19 cellular contexts compared by ENCODE assay signal in genomic region chr10:69239816-69240434, GRCh38. TPM values are rescaled to one million over a fixed set of nuclear protein-coding genes. Genes with fewer than 3 reads are reported as not detected.
DNase-seq lines count a peak whose midpoint lies in the region; ATAC-seq and TF ChIP-seq lines count a peak whose summit lies in the region.
"Had no signal": no experiment of that assay in that cellular context is flagged by ENCODE, and none has a peak within 500 bp of the region (broad histone marks: within the 10 kb centered on the region; RNA-seq: fewer than 3 reads in every experiment).

No MANE protein-coding gene starts in this region.

- H3K27me3 ChIP-seq in right cardiac atrium (ENCODE audit: control insufficient read depth, insufficient read depth) (no peaks in the 10 kb centered on the region), fibroblast of lung (ENCODE audit: control insufficient read depth, insufficient read depth, low read length) (no peaks in the 10 kb centered on the region), aorta (ENCODE audit: control insufficient read depth in 1 of 2, insufficient read depth in 2 of 2, low read length in 1 of 2) (no peaks in the 10 kb centered on the region), trophoblast cell (ENCODE audit: insufficient read depth, low read length) (no peaks in the 10 kb centered on the region)
- H3K27me3 ChIP-seq: gastroesophageal sphincter, right atrium auricular region had no signal

- H3K27ac ChIP-seq in right cardiac atrium (ENCODE audit: low read length) (no peak overlapping the region), fibroblast of lung (ENCODE audit: insufficient read depth, low read length) (no peak overlapping the region), aorta (ENCODE audit: low read depth in 1 of 2, low read length in 2 of 2) (no peak overlapping the region), trophoblast cell (ENCODE audit: low read depth, low read length) (no peak overlapping the region)
- H3K27ac ChIP-seq: right atrium auricular region had no signal

- H3K4ac ChIP-seq in trophoblast cell (ENCODE audit: low read depth, low read length) = no peak overlapping the region

- TF ChIP-seq CTCF in fibroblast of lung (conservative IDR thresholded peaks at IDR 0.05 in 1 of 2, IDR thresholded peaks at IDR 0.05 in 1 of 2; ENCODE audit: low read depth in 1 of 2, low read length in 2 of 2) = no peak

- H3K18ac ChIP-seq in trophoblast cell (ENCODE audit: low read length) = no peak overlapping the region

- intact Hi-C loops in right cardiac atrium (cut with DNase I) (loop anchor here (2.0 to 10.0 kb wide), 4 partner anchors 152 to 265 kb away; no protein-coding TSS in a partner anchor), cardiac septum (cut with DNase I) (loop anchor here (10.0 kb wide), 1 partner anchor 265 kb away; no protein-coding TSS in a partner anchor), aorta (cut with DNase I) (loop anchor here (2.0 to 5.0 kb wide), 5 partner anchors 77 to 267 kb away; no protein-coding TSS in a partner anchor)

- no peak overlapping the region for H2AFZ ChIP-seq in fibroblast of lung (ENCODE audit: low read length)
- H2AFZ ChIP-seq in trophoblast cell (ENCODE audit: insufficient read depth, low read length, poor library complexity) = no peak overlapping the region

- H3K36me3 ChIP-seq in fibroblast of lung (ENCODE audit: control insufficient read depth, insufficient read depth, low read length) (no peaks in the 10 kb centered on the region), aorta (ENCODE audit: control insufficient read depth in 1 of 2, insufficient read depth in 2 of 2, low read length in 1 of 2) (no peaks in the 10 kb centered on the region), trophoblast cell (ENCODE audit: control insufficient read depth in 1 of 2, insufficient read depth in 2 of 2, low read length in 2 of 2) (no peaks in the 10 kb centered on the region)
- H3K36me3 ChIP-seq: gastroesophageal sphincter, right atrium auricular region had no signal

- H3K9ac ChIP-seq in fibroblast of lung (ENCODE audit: insufficient read depth, low read length) = no peak overlapping the region
- no peak overlapping the region for H3K9ac ChIP-seq in trophoblast cell (ENCODE audit: low read length)

- H4K8ac ChIP-seq in trophoblast cell (ENCODE audit: low read depth, low read length) = no peak overlapping the region

- H3K9me3 ChIP-seq in right cardiac atrium (ENCODE audit: control insufficient read depth, low read length) = no peaks in the 10 kb centered on the region
- H3K9me3 ChIP-seq in fibroblast of lung (ENCODE audit: control insufficient read depth, insufficient read depth, low read depth, low read length) = no peaks in the 10 kb centered on the region
- H3K9me3 ChIP-seq in aorta (ENCODE audit: control insufficient read depth, low read length) = no peaks in the 10 kb centered on the region
- H3K9me3 ChIP-seq in trophoblast cell (ENCODE audit: insufficient read depth, low read depth, low read length) = no peaks in the 10 kb centered on the region
- H3K9me3 ChIP-seq: gastroesophageal sphincter, right atrium auricular region had no signal

- WGBS in right cardiac atrium = 67% methylated on average over 6 of the region's 6 CpGs
- WGBS in aorta, 2 donors = 47% methylated on average over 6 of the region's 6 CpGs
- no CpG with 5 or more reads among the region's 6 CpGs for WGBS in trophoblast cell (ENCODE audit: extremely low coverage, insufficient coverage, insufficient read length)

- no peak overlapping the region for H2BK12ac ChIP-seq in trophoblast cell (ENCODE audit: low read length)

- no peak overlapping the region for H2BK120ac ChIP-seq in trophoblast cell (ENCODE audit: insufficient read depth, low read length, poor library complexity)

- H3K4me2 ChIP-seq in fibroblast of lung (ENCODE audit: extremely low read depth, insufficient read depth, low read length) = no peak overlapping the region
- no peak overlapping the region for H3K4me2 ChIP-seq in trophoblast cell (ENCODE audit: low read length)

- H2AK5ac ChIP-seq in trophoblast cell (ENCODE audit: low read length) = no peak overlapping the region

- no peaks in the 10 kb centered on the region for H4K20me1 ChIP-seq in fibroblast of lung (ENCODE audit: control insufficient read depth, extremely low read depth, insufficient read depth, low read length)

- H2BK5ac ChIP-seq in trophoblast cell (ENCODE audit: low read depth, low read length, poor library complexity) = no peak overlapping the region

- no peak overlapping the region for H4K91ac ChIP-seq in trophoblast cell (ENCODE audit: low read depth, low read length)

- no peak overlapping the region for H4K12ac ChIP-seq in trophoblast cell (ENCODE audit: low read depth, low read length)

- peak; percentile 44 to 72 (median 61) for DNase-seq in right cardiac atrium
- DNase-seq in cardiac septum (ENCODE audit: low spot score) = no peak
- peak; percentile 62 for DNase-seq in RPMI7951 (ENCODE audit: low read depth)
- DNase-seq in fibroblast of lung (ENCODE audit: low read depth in 2 of 2) = peak; percentile 34 to 36
- DNase-seq in aorta = peak in 1 of 2 donors; percentile 72
- no peak for DNase-seq in NCI-H2227 (lab: John Stamatoyannopoulos, UW; ENCODE audit: unreplicated experiment)
- DNase-seq in trophoblast cell = no peak
- DNase-seq: DMS 273 treated with DMSO at 0.1 percent for 48 hours; effector memory CD8-positive, alpha-beta T cell; NCI-H1436 treated with DMSO at 0.1 percent for 48 hours; NCI-H446 treated with DMSO at 0.1 percent for 48 hours; stimulated activated CD4-positive, alpha-beta T cell treated with anti-CD3 and anti-CD28 coated beads, Interleukin-2, amount 100 ng/mL, for 48 hours; stimulated activated CD8-positive, alpha-beta memory T cell treated with anti-CD3 and anti-CD28 coated beads, Interleukin-4, amount 100 ng/mL, for 48 hours; SW 1271 had no signal

- ATAC-seq in right cardiac atrium (peak; percentile 52 to 54), aorta (ENCODE audit: low FRiP score) (peak; percentile 45), HG03139 (IDR thresholded peaks at IDR 0.05; ENCODE audit: unreplicated experiment) (no peak)
- ATAC-seq: activated naive CD4-positive, alpha-beta T cell treated with anti-CD3 and anti-CD28 coated beads, Interleukin-2, amount 50 U/mL, for 72 hours; effector memory CD8-positive, alpha-beta T cell; gastroesophageal sphincter had no signal

- no peak overlapping the region for H3K14ac ChIP-seq in trophoblast cell (ENCODE audit: low read length)

- peaks cover 3% of the 10 kb centered on the region for H3K4me1 ChIP-seq in right cardiac atrium (ENCODE audit: control insufficient read depth, insufficient read depth, low read length)
- no peaks in the 10 kb centered on the region for H3K4me1 ChIP-seq in fibroblast of lung (ENCODE audit: control insufficient read depth, extremely low read depth, insufficient read depth, low read length)
- H3K4me1 ChIP-seq in aorta (ENCODE audit: control insufficient read depth in 1 of 2, insufficient read depth in 2 of 2, low read length in 2 of 2) = no peaks in the 10 kb centered on the region
- no peaks in the 10 kb centered on the region for H3K4me1 ChIP-seq in trophoblast cell (ENCODE audit: control insufficient read depth in 1 of 2, insufficient read depth in 2 of 2, low read length in 2 of 2)

- H3K4me3 ChIP-seq in right cardiac atrium (ENCODE audit: low read length) (no peak overlapping the region), fibroblast of lung (replicated peaks in 1 of 4; ENCODE audit: control extremely low read depth in 1 of 4, insufficient read depth in 1 of 4, low read depth in 3 of 4, low read length in 4 of 4) (no peak overlapping the region), aorta (ENCODE audit: low read length in 2 of 2) (no peak overlapping the region), trophoblast cell (ENCODE audit: low read depth, low read length) (no peak overlapping the region)
- H3K4me3 ChIP-seq: gastroesophageal sphincter, right atrium auricular region had no signal

- H3K79me2 ChIP-seq in fibroblast of lung (ENCODE audit: control insufficient read depth, insufficient read depth, low read length) = no peaks in the 10 kb centered on the region
- H3K79me2 ChIP-seq in trophoblast cell (ENCODE audit: control insufficient read depth, insufficient read depth, low read length, poor library complexity) = no peaks in the 10 kb centered on the region

- no peak overlapping the region for H3K23ac ChIP-seq in trophoblast cell (ENCODE audit: low read length)

- H3K79me1 ChIP-seq in trophoblast cell (ENCODE audit: low read length) = no peaks in the 10 kb centered on the region

RNA-seq across cellular contexts. Expression of gene HKDC1, which starts 19.8 kb away (rescaled TPM):
- total RNA-seq in right cardiac atrium = under 1 TPM in 2 of 4 donors, not detected in 2; 0.15 to 0.42 TPM
- polyA plus RNA-seq in right cardiac atrium = 0.05 TPM
- not detected for total RNA-seq in cardiac septum
- total RNA-seq in RPMI7951 (2014; rRNA removed; shearing (Covaris generic)) = 3.9 and 7.6 TPM in 2 replicates
- 1.8 and 2.1 TPM in 2 replicates for total RNA-seq in fibroblast of lung
- 0.09 and 0.12 TPM in 2 replicates for polyA plus RNA-seq in fibroblast of lung
- polyA plus RNA-seq in fibroblast of lung (2012) = 0.08 and 0.16 TPM in 2 replicates
- polyA minus RNA-seq in fibroblast of lung (ENCODE audit: low replicate concordance) = 0.86 TPM in 1 of 2 replicates, not detected in the other
- total RNA-seq in aorta = not detected
- polyA plus RNA-seq in aorta = 1 to 10 TPM in 1 of 2 donors, not detected in 1; 3.1 TPM
- polyA plus RNA-seq in trophoblast cell (2013) = 2.5 and 2.8 TPM in 2 replicates
- total RNA-seq: lung microvascular endothelial cell had no signal

RNA-seq across cellular contexts. Expression of gene HK1, which starts 38.4 kb away (rescaled TPM):
- 100 to 1,000 TPM; 270 to 313 (median 287) TPM for total RNA-seq in right cardiac atrium
- 165 TPM for polyA plus RNA-seq in right cardiac atrium
- 315 TPM for total RNA-seq in cardiac septum
- total RNA-seq in RPMI7951 (2014; rRNA removed; shearing (Covaris generic)) = 68.6 and 72.7 TPM in 2 replicates
- 106 and 172 TPM in 2 replicates for total RNA-seq in fibroblast of lung
- 60.6 and 86.2 TPM in 2 replicates for polyA plus RNA-seq in fibroblast of lung
- polyA plus RNA-seq in fibroblast of lung (2012) = 99.0 and 147 TPM in 2 replicates
- 114 and 174 TPM in 2 replicates for polyA minus RNA-seq in fibroblast of lung (ENCODE audit: low replicate concordance)
- total RNA-seq in aorta = 100 to 1,000 TPM; 117 to 133 TPM
- polyA plus RNA-seq in aorta = 10 to 100 TPM; 41.7 to 67.6 TPM
- 116 and 118 TPM in 2 replicates for polyA plus RNA-seq in trophoblast cell (2013)

RNA-seq across cellular contexts. Expression of gene SUPV3L1, which starts 59.9 kb away (rescaled TPM):
- total RNA-seq in right cardiac atrium (10 to 100 TPM; 29.9 to 38.0 (median 33.5) TPM), cardiac septum (30.0 TPM), fibroblast of lung (49.5 and 69.6 TPM in 2 replicates), aorta (10 to 100 TPM; 21.4 to 28.2 TPM)
- polyA plus RNA-seq in right cardiac atrium (53.5 TPM), fibroblast of lung (31.8 and 37.6 TPM in 2 replicates), aorta (10 to 100 TPM; 15.8 to 76.3 TPM)
- total RNA-seq in RPMI7951 (2014; rRNA removed; shearing (Covaris generic)) = 15.3 and 17.5 TPM in 2 replicates
- polyA plus RNA-seq in fibroblast of lung (2012) = 17.1 and 23.1 TPM in 2 replicates
- 5.5 and 21.2 TPM in 2 replicates for polyA minus RNA-seq in fibroblast of lung (ENCODE audit: low replicate concordance)
- polyA plus RNA-seq in trophoblast cell (2013) = 38.2 and 39.4 TPM in 2 replicates

Comparison
In these comparisons a context has a peak if more than half of its experiments do, and no peak if none do; other contexts are left out.
1. DNase-seq: peak in right cardiac atrium (3 of 3), RPMI7951 (single experiment) and fibroblast of lung (2 of 2); none in cardiac septum (single experiment), NCI-H2227 (single experiment) and trophoblast cell (0 of 2).